In the genomic region with DNA sequence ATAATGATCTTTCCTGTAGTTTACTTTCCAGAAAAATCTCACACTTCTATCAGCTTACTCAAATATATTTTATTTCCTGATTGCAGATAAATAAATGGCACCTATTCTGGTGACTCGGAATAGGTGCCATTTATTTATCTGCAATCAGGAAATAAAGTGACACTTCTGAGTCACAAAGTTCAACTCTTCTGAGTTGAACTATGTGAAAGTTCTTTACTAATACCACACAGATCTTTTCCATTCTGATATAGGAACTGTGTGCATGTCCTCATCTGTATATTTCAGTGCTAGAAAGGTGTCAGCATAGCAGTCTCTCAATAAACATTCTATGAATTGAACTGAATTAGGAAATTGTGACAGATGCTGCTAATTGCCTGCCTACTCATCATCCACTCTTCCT, we compare ENCODE assay signal across 16 cellular contexts. TPM values are rescaled to one million over a fixed set of nuclear protein-coding genes. Genes with fewer than 3 reads are reported as not detected.
DNase-seq lines count a peak whose midpoint lies in the region; ATAC-seq, FAIRE-seq and TF ChIP-seq lines count a peak whose summit lies in the region.
"Had no signal": no experiment of that assay in that cellular context is flagged by ENCODE, and none has a peak within 500 bp of the region (broad histone marks: within the 10 kb centered on the region; RNA-seq: fewer than 3 reads in every experiment).

No MANE protein-coding gene starts in this region.

- 20% methylated on average over 1 of the region's 1 CpG for WGBS in right lobe of liver (ENCODE audit: insufficient coverage, low coverage, low lambda C conversion rate, missing lambda C conversion rate)
- 4% methylated on average over 1 of the region's 1 CpG for WGBS in HepG2 (ENCODE audit: low lambda C conversion rate)
- 10 to 38% (median 21%) methylated on average over 1 of the region's 1 CpG for WGBS in small intestine, 3 donors

- H2AFZ ChIP-seq in HepG2 (ENCODE audit: low read length): no peak overlapping the region

- H3K36me3 Mint-ChIP-seq in effector memory CD8-positive, alpha-beta T cell (ENCODE audit: insufficient read depth): peaks cover 11% of the 10 kb centered on the region

- no peak overlapping the region for H3K4me3 ChIP-seq in right lobe of liver
- H3K4me3 ChIP-seq in HepG2 (replicated peaks in 1 of 3; ENCODE audit: insufficient read depth in 1 of 3, low read depth in 2 of 3, low read length in 3 of 3): no peak overlapping the region
- H3K4me3 ChIP-seq in small intestine (ENCODE audit: low read depth in 1 of 2, low read length in 2 of 2): no peak overlapping the region
- H3K4me3 ChIP-seq: BLaER1 had no signal

- POLR2A ChIA-PET in HepG2 (lab: Yijun Ruan, JAX): no interaction called here
- POLR2A ChIA-PET in GM10248 (lab: Yijun Ruan, JAX): no interaction called here

- TF ChIP-seq RAD21 in HepG2 (CRISPR knock-in tag; IDR thresholded peaks at IDR 0.05): no peak

- DNase-seq in right lobe of liver (no peak), HepG2 (ENCODE audit: low spot score) (no peak), small intestine (peak; percentile 28), GM10248 (ENCODE audit: extremely low spot score) (no peak), NCI-H526 (lab: John Stamatoyannopoulos, UW) (no peak)
- DNase-seq in effector memory CD8-positive, alpha-beta T cell: no peak
- DNase-seq: 8988T, AML-193, DMS79, HCEC 1CT had no signal

- H3K36me3 ChIP-seq in right lobe of liver: no peaks in the 10 kb centered on the region
- H3K36me3 ChIP-seq in HepG2 (replicated peaks in 1 of 2; ENCODE audit: control insufficient read depth in 1 of 2, insufficient read depth in 2 of 2, low read length in 2 of 2): no peaks in the 10 kb centered on the region
- no peaks in the 10 kb centered on the region for H3K36me3 ChIP-seq in small intestine (ENCODE audit: control insufficient read depth in 2 of 2, insufficient read depth in 2 of 2, low read length in 2 of 2)
- H3K36me3 ChIP-seq: BLaER1 had no signal

- no peaks in the 10 kb centered on the region for H4K20me1 ChIP-seq in HepG2 (ENCODE audit: insufficient read depth, low read length)
- H4K20me1 ChIP-seq: BLaER1 had no signal

- TF ChIP-seq POLR2A in right lobe of liver (IDR thresholded peaks at IDR 0.05) (no peak), HepG2 (IDR thresholded peaks at IDR 0.05; ENCODE audit: insufficient read depth in 1 of 2, low read depth in 2 of 2, low read length in 2 of 2) (no peak)

- in situ Hi-C loops in HepG2 (cut with HindIII; ENCODE audit: extremely low pct_ligation_motif_present, low pct_unique_long_range_greater_than_20kb): no loop called here

- peaks cover 0 to 8% of the 10 kb centered on the region in 2 donors for H3K27me3 Mint-ChIP-seq in effector memory CD8-positive, alpha-beta T cell

- H3K9me3 Mint-ChIP-seq in effector memory CD8-positive, alpha-beta T cell: no peaks in the 10 kb centered on the region

- H3K27ac ChIP-seq in right lobe of liver: no peak overlapping the region
- H3K27ac ChIP-seq in HepG2 (ENCODE audit: extremely low read length, insufficient read depth, low read length): no peak overlapping the region
- H3K27ac ChIP-seq in small intestine (ENCODE audit: low read depth in 1 of 2, low read length in 1 of 2): no peak overlapping the region
- H3K27ac ChIP-seq: BLaER1, HL-60 had no signal

- peak overlapping the region in 1 of 2 donors; percentile 54 for H3K27ac Mint-ChIP-seq in effector memory CD8-positive, alpha-beta T cell

- CTCF ChIA-PET in HepG2 (lab: Yijun Ruan, JAX; ENCODE audit: low intra/inter-chr PET ratio, low total read pairs): no interaction called here
- CTCF ChIA-PET in GM10248 (lab: Yijun Ruan, JAX): no interaction called here

- TF ChIP-seq CTCF in right lobe of liver (IDR thresholded peaks at IDR 0.05): no peak
- no peak for TF ChIP-seq CTCF in HepG2 (CRISPR knock-in tag; IDR thresholded peaks at IDR 0.05)
- no peak for TF ChIP-seq CTCF in GM10248 (IDR thresholded peaks at IDR 0.05; ENCODE audit: control extremely low read depth, extremely low read depth, low read depth, missing control alignments)

- no peak overlapping the region for H3K9ac ChIP-seq in HepG2 (ENCODE audit: insufficient read depth, low read depth, low read length)
- H3K9ac ChIP-seq: BLaER1 had no signal

- H3K9me3 ChIP-seq in right lobe of liver: no peaks in the 10 kb centered on the region
- peaks cover 7% of the 10 kb centered on the region; the same call in 1 of the 2 replicates for H3K9me3 ChIP-seq in HepG2 (ENCODE audit: low read length)
- H3K9me3 ChIP-seq in small intestine (ENCODE audit: control insufficient read depth, low read depth): no peaks in the 10 kb centered on the region

- peaks cover 0 to 9% (median 0%) of the 10 kb centered on the region in 4 donors for H3K4me1 ChIP-seq in right lobe of liver
- H3K4me1 ChIP-seq in HepG2 (ENCODE audit: insufficient read depth, low read length): peaks cover 20% of the 10 kb centered on the region
- peaks cover 0 to 3% of the 10 kb centered on the region in 2 donors for H3K4me1 ChIP-seq in small intestine (ENCODE audit: control insufficient read depth in 2 of 2, insufficient read depth in 1 of 2, low read depth in 1 of 2, low read length in 1 of 2)
- H3K4me1 ChIP-seq: BLaER1 had no signal

- no peak overlapping the region for H3K4me3 Mint-ChIP-seq in effector memory CD8-positive, alpha-beta T cell
- H3K4me3 Mint-ChIP-seq: IgD-negative memory B cell had no signal

- H3K79me2 ChIP-seq in HepG2 (ENCODE audit: insufficient read depth, low read length): no peaks in the 10 kb centered on the region

- H3K4me2 ChIP-seq in HepG2 (ENCODE audit: low read depth, low read length): no peak overlapping the region
- H3K4me2 ChIP-seq: BLaER1 had no signal

- peaks cover 15 to 29% of the 10 kb centered on the region in 2 donors for H3K4me1 Mint-ChIP-seq in effector memory CD8-positive, alpha-beta T cell (ENCODE audit: low read depth in 2 of 2)

- H3K27me3 ChIP-seq in right lobe of liver (no peaks in the 10 kb centered on the region), HepG2 (ENCODE audit: control insufficient read depth in 1 of 2, insufficient read depth in 2 of 2, low read length in 2 of 2) (no peaks in the 10 kb centered on the region), small intestine (ENCODE audit: control insufficient read depth in 2 of 2, insufficient read depth in 2 of 2, low read length in 2 of 2) (no peaks in the 10 kb centered on the region)
- H3K27me3 ChIP-seq: BLaER1 had no signal

- intact Hi-C loops in right lobe of liver (cut with DNase I) (no loop called here), HepG2 (cut with micrococcal nuclease; ENCODE audit: unreplicated experiment) (no loop called here)

- BruUV-seq in HepG2 (replicated peaks; lab: Mats Ljungman, UMichigan): no TSS peak

- FAIRE-seq in HepG2 (lab: Jason Lieb, UNC) (no peak), small intestine (lab: Jason Lieb, UNC) (no peak)
- FAIRE-seq: GM12892 had no signal

- ATAC-seq in right lobe of liver (peak in 3 of 4 donors; percentile 22 to 84 (median 33)), HepG2 (no peak), GM21723 (IDR thresholded peaks at IDR 0.05; ENCODE audit: unreplicated experiment) (no peak)
- peak; percentile 38 for ATAC-seq in effector memory CD8-positive, alpha-beta T cell (replicated peaks)

- no peak for TF ChIP-seq EP300 in HepG2 (IDR thresholded peaks at IDR 0.05; ENCODE audit: low read depth in 2 of 2, low read length in 2 of 2)
- no peak for TF ChIP-seq EP300 in HepG2 (CRISPR knock-in tag; IDR thresholded peaks at IDR 0.05; ENCODE audit: borderline replicate concordance)

TF ChIP-seq in HepG2, 621 proteins besides CTCF, POLR2A, EP300 and RAD21 (continues in another document):
- TF ChIP-seq KLF11 (CRISPR knock-in tag; IDR thresholded peaks at IDR 0.05): no peak
- TF ChIP-seq, protein P1, sequence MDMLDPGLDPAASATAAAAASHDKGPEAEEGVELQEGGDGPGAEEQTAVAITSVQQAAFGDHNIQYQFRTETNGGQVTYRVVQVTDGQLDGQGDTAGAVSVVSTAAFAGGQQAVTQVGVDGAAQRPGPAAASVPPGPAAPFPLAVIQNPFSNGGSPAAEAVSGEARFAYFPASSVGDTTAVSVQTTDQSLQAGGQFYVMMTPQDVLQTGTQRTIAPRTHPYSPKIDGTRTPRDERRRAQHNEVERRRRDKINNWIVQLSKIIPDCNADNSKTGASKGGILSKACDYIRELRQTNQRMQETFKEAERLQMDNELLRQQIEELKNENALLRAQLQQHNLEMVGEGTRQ (IDR thresholded peaks at IDR 0.05; ENCODE audit: low read depth, low read length): no peak
- TF ChIP-seq, protein P1 (CRISPR knock-in tag; IDR thresholded peaks at IDR 0.05; ENCODE audit: borderline replicate concordance): no peak

RNA-seq across cellular contexts. Expression of a gene that starts 4.9 kb away (rescaled TPM):
- 10 to 100 TPM in 4 of 6 experiments, 1 to 10 TPM in 2; 2.5 to 17.4 (median 11.2) TPM for total RNA-seq in right lobe of liver
- total RNA-seq in HepG2 (2016; rRNA removed; fragmentation: Illumina TruSeq; extraction: Trizol): not detected in 2 replicates
- total RNA-seq in HepG2 (2016; cell fraction: cytosol; rRNA removed; fragmentation: Illumina TruSeq; extraction: Trizol; ENCODE audit: low read depth): not detected in 2 replicates
- not detected in 2 replicates for total RNA-seq in HepG2 (2016; cell fraction: insoluble cytoplasmic fraction; rRNA removed; fragmentation: Illumina TruSeq; extraction: Trizol)
- total RNA-seq in HepG2 (2016; cell fraction: membrane; rRNA removed; fragmentation: Illumina TruSeq; extraction: Trizol): not detected in 2 replicates
- total RNA-seq in HepG2 (2016; cell fraction: nucleus; rRNA removed; fragmentation: Illumina TruSeq; extraction: Trizol): not detected in 2 replicates
- polyA plus RNA-seq in HepG2 (2011; rRNA removed): not detected in 2 replicates
- not detected in 2 replicates for polyA plus RNA-seq in HepG2 (2011; cell fraction: cytosol; rRNA removed)
- polyA plus RNA-seq in HepG2 (2011; cell fraction: nucleus; rRNA removed): not detected in 2 replicates
- 0.05 TPM in 1 of 2 replicates, not detected in the other for polyA plus RNA-seq in HepG2 (2012)
- not detected in 2 replicates for polyA plus RNA-seq in HepG2 (2016; cell fraction: cytosol; fragmentation: Illumina TruSeq; extraction: Trizol; ENCODE audit: low read depth)
- not detected in 2 replicates for polyA plus RNA-seq in HepG2 (2016; cell fraction: insoluble cytoplasmic fraction; fragmentation: Illumina TruSeq; extraction: Trizol; ENCODE audit: low read depth)
- not detected in 2 replicates for polyA plus RNA-seq in HepG2 (2016; cell fraction: membrane; fragmentation: Illumina TruSeq; extraction: Trizol; ENCODE audit: low read depth)
- polyA plus RNA-seq in HepG2 (2016; cell fraction: nucleus; fragmentation: Illumina TruSeq; extraction: Trizol; ENCODE audit: insufficient read depth, low read depth): not detected in 2 replicates
- not detected in 2 replicates for polyA minus RNA-seq in HepG2 (2011; rRNA and poly(A)+ RNA removed; ENCODE audit: low replicate concordance)
- polyA minus RNA-seq in HepG2 (2011; cell fraction: cytosol; rRNA and poly(A)+ RNA removed): not detected in 2 replicates
- polyA minus RNA-seq in HepG2 (2011; cell fraction: nucleus; rRNA and poly(A)+ RNA removed): not detected in 2 replicates
- 1 to 10 TPM in 2 of 3 donors, under 1 TPM in 1; 0.22 to 5.3 (median 1.1) TPM for polyA plus RNA-seq in small intestine
- total RNA-seq: G401 had no signal
- polyA plus RNA-seq: IgD-negative memory B cell had no signal

Comparison
In these comparisons a context has a peak if more than half of its experiments do, and no peak if none do; other contexts are left out.
1. ATAC-seq: peak in right lobe of liver (3 of 4) and effector memory CD8-positive, alpha-beta T cell (single experiment); none in HepG2 (single experiment) and GM21723 (single experiment).